Comparison of ENCODE assay signal across 32 cellular contexts in genomic region chr9:71119746-71120145, GRCh38. TPM values are rescaled to one million over a fixed set of nuclear protein-coding genes. Genes with fewer than 3 reads are reported as not detected.
DNase-seq lines count a peak whose midpoint lies in the region; ATAC-seq and FAIRE-seq lines count a peak whose summit lies in the region.
"Had no signal": no experiment of that assay in that cellular context is flagged by ENCODE, and none has a peak within 500 bp of the region (broad histone marks: within the 10 kb centered on the region; RNA-seq: fewer than 3 reads in every experiment).

No MANE protein-coding gene starts in this region.

- peak overlapping the region; percentile 91 for H3K27ac ChIP-seq in ectodermal cell (ENCODE audit: insufficient read depth, low read depth, low read length, poor library complexity, severe bottlenecking)
- H3K27ac ChIP-seq: coronary artery, lower lobe of right lung had no signal

- DNase-seq in NCI-H748 (lab: John Stamatoyannopoulos, UW; ENCODE audit: unreplicated experiment) (peak; percentile 6), NCI-H748 treated with DMSO at 0.1 percent for 48 hours (lab: John Stamatoyannopoulos, UW) (no peak), iPS-NIHi11 (ENCODE audit: low spot score) (peak; percentile 19), urothelium cell line (ENCODE audit: low spot score) (no peak), ureter (ENCODE audit: low spot score) (no peak), NCI-H2196 treated with DMSO at 0.1 percent for 48 hours (lab: John Stamatoyannopoulos, UW; ENCODE audit: unreplicated experiment) (no peak)
- DNase-seq: activated CD4-positive, alpha-beta T cell treated with anti-CD3 and anti-CD28 coated beads, Interleukin-2, amount 50 U/mL, for 4 hours; activated CD4-positive, CD25-positive, alpha-beta regulatory T cell; activated gamma-delta T cell treated with Interleukin-2 at 50 U/mL for 16 hours; activated T-cell treated with anti-CD3 and anti-CD28 coated beads, Interleukin-2, amount 50 U/mL, for 48 hours; Caco-2; DND-41; effector memory CD8-positive, alpha-beta T cell; lower lobe of right lung; naive thymus-derived CD4-positive, alpha-beta T cell; NCI-H1436 treated with DMSO at 0.1 percent for 48 hours; NCI-H2081 treated with DMSO at 0.1 percent for 48 hours; NCI-H774; SK-N-SH; stimulated activated CD4-positive, alpha-beta T cell treated with anti-CD3 and anti-CD28 coated beads, Interleukin-15, amount 100 ng/mL, for 24 hours; substantia nigra; trophoblast cell had no signal

- FAIRE-seq in urothelium cell line (lab: Jason Lieb, UNC) = no peak
- FAIRE-seq: A204.1, astrocyte had no signal

- no peaks in the 10 kb centered on the region for H3K36me3 ChIP-seq in ectodermal cell (ENCODE audit: control insufficient read depth, insufficient read depth, low read length)
- H3K36me3 ChIP-seq: lower lobe of right lung had no signal

- no peaks in the 10 kb centered on the region for H3K9me3 ChIP-seq in ectodermal cell (ENCODE audit: control insufficient read depth, low read length)
- H3K9me3 ChIP-seq: Caco-2, lower lobe of right lung, SK-N-SH had no signal

- WGBS in ectodermal cell, 2 experiments = 29 to 37% methylated on average over 2 of the region's 2 CpGs

- no peak for ATAC-seq in GM21526 (IDR thresholded peaks at IDR 0.05; ENCODE audit: low FRiP score, unreplicated experiment)
- ATAC-seq: effector memory CD8-positive, alpha-beta T cell; lower lobe of right lung; naive thymus-derived CD4-positive, alpha-beta T cell; stimulated activated memory B cell treated with anti-CD40 and anti-IgM and Interleukin-4, amounts not matched to agents 10 μg/mL and 1 μg/mL and 100 μg/mL, for 72 hours had no signal

- H3K4me3 ChIP-seq in ectodermal cell (ENCODE audit: insufficient read depth, low read depth, low read length) = peak overlapping the region; percentile 61
- H3K4me3 ChIP-seq: coronary artery, lower lobe of right lung had no signal

- peaks cover 47% of the 10 kb centered on the region for H3K4me1 ChIP-seq in ectodermal cell (ENCODE audit: control insufficient read depth, insufficient read depth, low read length)
- H3K4me1 ChIP-seq: Caco-2, lower lobe of right lung had no signal

- H3K27me3 ChIP-seq in ectodermal cell (ENCODE audit: control insufficient read depth, insufficient read depth, low read length, poor library complexity, severe bottlenecking) = no peaks in the 10 kb centered on the region

RNA-seq across cellular contexts. Expression of gene TRPM3, which starts 1.7 kb away (rescaled TPM):
- 16.1 TPM for polyA plus RNA-seq in ectodermal cell (2013, experiment 1 of 4)
- polyA plus RNA-seq in ectodermal cell (2013, experiment 2 of 4) = 19.8 TPM
- polyA plus RNA-seq in ectodermal cell (2013, experiment 3 of 4) = 12.1 TPM
- 12.2 TPM for polyA plus RNA-seq in ectodermal cell (2013, experiment 4 of 4)
- 1.3 TPM for total RNA-seq in ureter
- total RNA-seq: Caco-2; epithelial cell of proximal tubule; glomerular endothelial cell; naive thymus-derived CD4-positive, alpha-beta T cell; T-helper 1 cell treated with Interleukin-12 subunit alpha and Interleukin-12 subunit beta and Interleukin-4 antibody, amounts not matched to agents 30 ng/mL and 1 ng/mL, for 36 hours had no signal
- polyA plus RNA-seq: CD14-positive monocyte; naive thymus-derived CD4-positive, alpha-beta T cell; SK-N-SH had no signal

Comparison
In these comparisons a context has a peak if more than half of its experiments do, and no peak if none do; other contexts are left out.
1. DNase-seq: peak in NCI-H748 (single experiment) and iPS-NIHi11 (single experiment); none in NCI-H748 treated with DMSO at 0.1 percent for 48 hours (single experiment), urothelium cell line (single experiment), ureter (single experiment) and NCI-H2196 treated with DMSO at 0.1 percent for 48 hours (single experiment).